Comparison of ENCODE assay signal across 20 cellular contexts in the genomic region with DNA sequence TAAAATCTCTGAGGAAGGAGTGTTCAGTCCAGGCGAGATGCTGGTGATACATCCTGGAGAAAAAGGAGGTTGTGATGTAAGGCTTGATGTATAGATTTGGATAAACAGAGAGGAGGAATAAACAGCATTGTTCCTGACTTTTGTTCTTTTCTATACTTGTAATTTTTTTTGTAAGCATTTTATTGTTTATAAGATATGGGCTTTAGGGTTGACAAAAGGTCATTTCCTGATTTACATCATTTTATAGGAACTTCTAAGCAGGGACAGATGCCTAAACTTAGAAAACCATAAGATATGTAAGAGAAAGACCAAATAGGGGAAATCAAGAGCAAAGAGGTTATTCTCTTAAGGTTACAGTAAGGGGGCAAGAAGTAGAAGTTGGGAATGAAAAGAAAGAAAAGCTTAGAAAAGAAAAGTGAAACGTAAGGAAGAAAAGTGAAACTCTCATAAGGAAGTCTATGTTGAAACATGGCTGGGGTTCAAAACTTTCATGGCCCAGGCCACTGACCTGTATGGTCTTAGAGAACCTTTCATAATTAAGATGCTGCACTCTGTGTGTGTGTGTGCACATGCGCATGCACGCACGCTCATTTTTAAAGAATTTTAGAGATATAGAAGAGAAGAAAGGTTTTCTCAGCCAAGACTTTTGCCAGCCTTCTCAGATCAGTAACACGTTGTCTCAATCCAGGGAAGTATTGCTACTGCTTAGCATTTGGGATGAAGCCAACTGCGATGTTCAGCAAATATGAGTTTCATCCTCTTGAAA. TPM values are rescaled to one million over a fixed set of nuclear protein-coding genes. Genes with fewer than 3 reads are reported as not detected.
DNase-seq lines count a peak whose midpoint lies in the region; ATAC-seq and TF ChIP-seq lines count a peak whose summit lies in the region.
"Had no signal": no experiment of that assay in that cellular context is flagged by ENCODE, and none has a peak within 500 bp of the region (broad histone marks: within the 10 kb centered on the region; RNA-seq: fewer than 3 reads in every experiment).

No MANE protein-coding gene starts in this region.

- DNase-seq in SK-N-SH (no peak), OCI-M1 (lab: John Stamatoyannopoulos, UW) (peak; percentile 4), fibroblast of lung (ENCODE audit: low read depth in 2 of 2) (peak in 1 of 2 donors; percentile 89), ovary (peak; percentile 27 to 57 (median 45)), KG1 (lab: John Stamatoyannopoulos, UW) (no peak)
- DNase-seq: activated CD4-positive, alpha-beta T cell treated with anti-CD3 and anti-CD28 coated beads, Interleukin-2, amount 50 U/mL, for 4 hours; activated naive CD4-positive, alpha-beta T cell treated with anti-CD3 and anti-CD28 coated beads, Interleukin-2, amount 10 ng/mL, durations not matched to agents 7 days and 5 days; caudate nucleus; COR-L47; GOT3; NCI-H1694; nephron progenitor cell; stimulated activated CD4-positive, alpha-beta T cell treated with anti-CD3 and anti-CD28 coated beads, Interleukin-4, amount 100 ng/mL, for 4 hours; stimulated activated naive CD4-positive, alpha-beta T cell had no signal

- no peak for TF ChIP-seq EP300 in SK-N-SH (IDR thresholded peaks at IDR 0.05; ENCODE audit: borderline replicate concordance in 1 of 2, low read depth in 1 of 2, low read length in 1 of 2)
- TF ChIP-seq EP300 in ovary (IDR thresholded peaks at IDR 0.05), result no peak

- H2AFZ ChIP-seq in SK-N-SH (ENCODE audit: low read depth) (peak overlapping the region; percentile 23; the same call in 1 of the 2 replicates), fibroblast of lung (ENCODE audit: low read length) (peak overlapping the region; percentile 12)

- 82% methylated on average over 7 of the region's 7 CpGs for WGBS in SK-N-SH (ENCODE audit: low lambda C conversion rate)
- 18 to 23% (median 19%) methylated on average over 7 of the region's 7 CpGs for WGBS in ovary, 3 donors

- H3K9me2 ChIP-seq in SK-N-SH, result no peaks in the 10 kb centered on the region

- no peak for TF ChIP-seq POLR2A in ovary (IDR thresholded peaks at IDR 0.05)

- no peak for TF ChIP-seq RAD21 in SK-N-SH (IDR thresholded peaks at IDR 0.05; ENCODE audit: low read length)

- H3K9ac ChIP-seq in SK-N-SH, result no peak overlapping the region
- H3K9ac ChIP-seq in fibroblast of lung (ENCODE audit: insufficient read depth, low read length), result no peak overlapping the region
- H3K9ac ChIP-seq: KMS-11 had no signal

- H3K36me3 ChIP-seq in SK-N-SH (replicated peaks in 1 of 2; ENCODE audit: control insufficient read depth in 1 of 2, insufficient read depth in 2 of 2, low read length in 1 of 2), result no peaks in the 10 kb centered on the region
- H3K36me3 ChIP-seq in fibroblast of lung (ENCODE audit: control insufficient read depth, insufficient read depth, low read length), result no peaks in the 10 kb centered on the region
- no peaks in the 10 kb centered on the region for H3K36me3 ChIP-seq in ovary

- H3K4me2 ChIP-seq in SK-N-SH (no peak overlapping the region), fibroblast of lung (ENCODE audit: extremely low read depth, insufficient read depth, low read length) (peak overlapping the region; percentile 72)
- H3K4me2 ChIP-seq: A549, KMS-11 had no signal

- 0 out of 4 replicates have a peak overlapping the region, but pooled peaks of 1 of the 2 experiments have one; percentile 32 for H3K27ac ChIP-seq in SK-N-SH (ENCODE audit: low read depth in 2 of 2, low read length in 1 of 2)
- H3K27ac ChIP-seq in fibroblast of lung (ENCODE audit: insufficient read depth, low read length), result no peak overlapping the region
- H3K27ac ChIP-seq in ovary, result peak overlapping the region in 1 of 2 donors; percentile 51
- H3K27ac ChIP-seq: A549, KMS-11, RWPE1 had no signal

- no peak for TF ChIP-seq CTCF in SK-N-SH (IDR thresholded peaks at IDR 0.05)
- no peak for TF ChIP-seq CTCF in fibroblast of lung (conservative IDR thresholded peaks at IDR 0.05 in 1 of 2, IDR thresholded peaks at IDR 0.05 in 1 of 2; ENCODE audit: low read depth in 1 of 2, low read length in 2 of 2)
- TF ChIP-seq CTCF in ovary (IDR thresholded peaks at IDR 0.05), result no peak

- CTCF ChIA-PET in SK-N-SH (lab: Yijun Ruan, JAX), result interaction anchor here (1.5 kb wide), 1 partner anchor 12 kb away, joined by 7 read pairs; no protein-coding TSS in a partner anchor

- intact Hi-C loops in ovary (cut with DNase I), result no loop called here

- peaks cover 4% of the 10 kb centered on the region for H3F3A ChIP-seq in SK-N-SH (replicated peaks; ENCODE audit: insufficient read depth)

- POLR2A ChIA-PET in SK-N-SH (lab: Yijun Ruan, JAX), result no interaction called here

- H3K9me3 ChIP-seq in SK-N-SH (no peaks in the 10 kb centered on the region), fibroblast of lung (ENCODE audit: control insufficient read depth, insufficient read depth, low read depth, low read length) (no peaks in the 10 kb centered on the region), ovary (no peaks in the 10 kb centered on the region)
- H3K9me3 ChIP-seq: A549 had no signal

- H3K79me2 ChIP-seq in SK-N-SH (ENCODE audit: insufficient read depth) (no peaks in the 10 kb centered on the region), fibroblast of lung (ENCODE audit: control insufficient read depth, insufficient read depth, low read length) (no peaks in the 10 kb centered on the region)

- H3K4me3 ChIP-seq in SK-N-SH (ENCODE audit: low read depth in 2 of 2, low read length in 1 of 2) (no peak overlapping the region), fibroblast of lung (replicated peaks in 1 of 4; ENCODE audit: control extremely low read depth in 1 of 4, insufficient read depth in 1 of 4, low read depth in 3 of 4, low read length in 4 of 4) (peak overlapping the region in 3 of 4 experiments; percentile 2 to 24 (median 7)), ovary (no peak overlapping the region)
- H3K4me3 ChIP-seq: A549 had no signal

- no peaks in the 10 kb centered on the region for H3K27me3 ChIP-seq in SK-N-SH (ENCODE audit: insufficient read depth)
- H3K27me3 ChIP-seq in fibroblast of lung (ENCODE audit: control insufficient read depth, insufficient read depth, low read length), result no peaks in the 10 kb centered on the region
- H3K27me3 ChIP-seq in ovary, result no peaks in the 10 kb centered on the region

- no peaks in the 10 kb centered on the region for H4K20me1 ChIP-seq in SK-N-SH (ENCODE audit: insufficient read depth)
- no peaks in the 10 kb centered on the region for H4K20me1 ChIP-seq in fibroblast of lung (ENCODE audit: control insufficient read depth, extremely low read depth, insufficient read depth, low read length)

- H3K4me1 ChIP-seq in SK-N-SH (ENCODE audit: control insufficient read depth in 1 of 2, insufficient read depth in 2 of 2, low read depth in 1 of 2, low read length in 1 of 2), result peaks cover 3 to 13% of the 10 kb centered on the region in 2 experiments; a peak in 2 of 4 replicates
- H3K4me1 ChIP-seq in fibroblast of lung (ENCODE audit: control insufficient read depth, extremely low read depth, insufficient read depth, low read length), result peaks cover 2% of the 10 kb centered on the region
- peaks cover 1% of the 10 kb centered on the region for H3K4me1 ChIP-seq in ovary (ENCODE audit: insufficient read depth)
- H3K4me1 ChIP-seq: A549 had no signal

- ATAC-seq in SK-N-SH treated with all-trans-retinoic acid at 6 μM for 48 hours, result no peak; the same call in 2 of the 3 replicates
- no peak for ATAC-seq in HG02759 (IDR thresholded peaks at IDR 0.05; ENCODE audit: unreplicated experiment)
- no peak for ATAC-seq in HG02623 (IDR thresholded peaks at IDR 0.05; ENCODE audit: unreplicated experiment)

TF ChIP-seq in SK-N-SH, 30 proteins besides CTCF, POLR2A, EP300 and RAD21 (continues in another document):
- no peak for TF ChIP-seq TAF1 (IDR thresholded peaks at IDR 0.05; ENCODE audit: borderline replicate concordance, low read depth, low read length)
- no peak for TF ChIP-seq SIN3A (IDR thresholded peaks at IDR 0.05; ENCODE audit: borderline replicate concordance, low read depth, low read length)
- TF ChIP-seq RCOR1 (IDR thresholded peaks at IDR 0.05; ENCODE audit: low read length), result no peak
- no peak for TF ChIP-seq FOXJ3 (CRISPR knock-in tag; IDR thresholded peaks at IDR 0.05)
- TF ChIP-seq PBX3 (IDR thresholded peaks at IDR 0.05), result no peak
- no peak for TF ChIP-seq RFX5 (IDR thresholded peaks at IDR 0.05; ENCODE audit: low read length)

TF ChIP-seq in SK-N-SH treated with all-trans-retinoic acid at 6 μM for 48 hours, 23 proteins besides CTCF, POLR2A, EP300 and RAD21:
- TF ChIP-seq ZFP30 (CRISPR knock-in tag; IDR thresholded peaks at IDR 0.05) (no peak), TCF4 (CRISPR knock-in tag; IDR thresholded peaks at IDR 0.05; ENCODE audit: borderline replicate concordance) (no peak), ARNTL (CRISPR knock-in tag; IDR thresholded peaks at IDR 0.05; ENCODE audit: borderline replicate concordance, low read depth) (no peak), ESRRG (CRISPR knock-in tag; IDR thresholded peaks at IDR 0.05) (no peak), ZNF70 (CRISPR knock-in tag; IDR thresholded peaks at IDR 0.05) (no peak), OSR1 (CRISPR knock-in tag; IDR thresholded peaks at IDR 0.05) (no peak), ZC3H10 (CRISPR knock-in tag; IDR thresholded peaks at IDR 0.05) (no peak)

RNA-seq across cellular contexts. Expression of gene SLC26A4, which starts 16.5 kb away (rescaled TPM):
- polyA plus RNA-seq in SK-N-SH (2012; rRNA removed) (0.61 and 0.78 TPM in 2 replicates), fibroblast of lung (0.33 and 0.51 TPM in 2 replicates), ovary (under 1 TPM; 0.33 to 0.62 TPM)
- polyA plus RNA-seq in SK-N-SH (2012; cell fraction: cytosol; rRNA removed), result 0.70 and 1.00 TPM in 2 replicates
- polyA plus RNA-seq in SK-N-SH (2012; cell fraction: nucleus; rRNA removed), result 0.39 and 0.49 TPM in 2 replicates
- total RNA-seq in fibroblast of lung (0.26 and 0.50 TPM in 2 replicates), ovary (1 to 10 TPM in 2 of 7 donors, under 1 TPM in 5; 0.11 to 1.3 (median 0.72) TPM)
- polyA plus RNA-seq in fibroblast of lung (2012), result 0.52 and 0.77 TPM in 2 replicates
- not detected in 2 replicates for polyA minus RNA-seq in fibroblast of lung (ENCODE audit: low replicate concordance)

Comparison
In these comparisons a context has a peak if more than half of its experiments do, and no peak if none do; other contexts are left out.
1. DNase-seq: peak in OCI-M1 (single experiment) and ovary (5 of 5); none in SK-N-SH (single experiment) and KG1 (single experiment).
2. H3K4me3 ChIP-seq: peak in fibroblast of lung (3 of 4); none in SK-N-SH (0 of 2) and ovary (single experiment).